ENCODE assay signal across 8 cellular contexts in genomic region chr3:152271465-152272035, GRCh38. TPM values are rescaled to one million over a fixed set of nuclear protein-coding genes. Genes with fewer than 3 reads are reported as not detected.
DNase-seq lines count a peak whose midpoint lies in the region; ATAC-seq, FAIRE-seq and TF ChIP-seq lines count a peak whose summit lies in the region.
"Had no signal": no experiment of that assay in that cellular context is flagged by ENCODE, and none has a peak within 500 bp of the region (broad histone marks: within the 10 kb centered on the region; RNA-seq: fewer than 3 reads in every experiment).

No MANE protein-coding gene starts in this region.

- H3F3A ChIP-seq in GM23338 (replicated peaks; ENCODE audit: low read depth): no peaks in the 10 kb centered on the region

- no peak overlapping the region; the same call in 1 of the 2 replicates for H3K27ac Mint-ChIP-seq in GM23338
- peak overlapping the region; percentile 75 for H3K27ac Mint-ChIP-seq in stimulated activated naive B cell treated with anti-CD40 and anti-IgM and Interleukin-4, amounts not matched to agents 10 μg/mL and 1 μg/mL and 100 μg/mL, for 72 hours

- peaks cover 37% of the 10 kb centered on the region for H3K4me1 Mint-ChIP-seq in GM23338
- H3K4me1 Mint-ChIP-seq in stimulated activated naive B cell treated with anti-CD40 and anti-IgM and Interleukin-4, amounts not matched to agents 10 μg/mL and 1 μg/mL and 100 μg/mL, for 72 hours: peaks cover 27 to 53% of the 10 kb centered on the region in 2 donors

- peak overlapping the region; percentile 92; the same call in 1 of the 2 replicates for H3K4me3 ChIP-seq in GM23338
- peak overlapping the region; percentile 59 to 88 for H3K4me3 ChIP-seq in gastroesophageal sphincter

- FAIRE-seq in GM12891 (lab: Jason Lieb, UNC): no peak

- 14 to 32% methylated on average over 3 of the region's 3 CpGs for WGBS in gastroesophageal sphincter (ENCODE audit: low coverage in 1 of 2), 2 donors

- no peaks in the 10 kb centered on the region; the same call in 1 of the 2 replicates for H4K20me1 ChIP-seq in GM23338 (replicated peaks; ENCODE audit: insufficient read depth)

- H3K27me3 ChIP-seq in GM23338 (ENCODE audit: insufficient read depth) (peaks cover 17% of the 10 kb centered on the region), gastroesophageal sphincter (no peaks in the 10 kb centered on the region)

- TF ChIP-seq CTCF in GM23338 (conservative IDR thresholded peaks at IDR 0.05; ENCODE audit: low read depth in 2 of 2): no peak
- TF ChIP-seq CTCF in VCaP (conservative IDR thresholded peaks at IDR 0.05): no peak
- TF ChIP-seq CTCF in gastroesophageal sphincter (IDR thresholded peaks at IDR 0.05): no peak

- no peak for TF ChIP-seq EP300 in gastroesophageal sphincter (IDR thresholded peaks at IDR 0.05)

- TF ChIP-seq POLR2A in gastroesophageal sphincter (IDR thresholded peaks at IDR 0.05) (no peak), GM12891 (IDR thresholded peaks at IDR 0.05; ENCODE audit: low read depth, low read length) (no peak)

- peaks cover 72% of the 10 kb centered on the region for H3K79me2 ChIP-seq in GM23338 (replicated peaks; ENCODE audit: insufficient read depth)

- no peak for ATAC-seq in GM23338
- ATAC-seq in gastroesophageal sphincter: no peak
- no peak for ATAC-seq in stimulated activated naive B cell treated with anti-CD40 and anti-IgM and Interleukin-4, amounts not matched to agents 10 μg/mL and 1 μg/mL and 100 μg/mL, for 72 hours (replicated peaks)
- ATAC-seq in HG02610 (IDR thresholded peaks at IDR 0.05; ENCODE audit: unreplicated experiment): no peak
- ATAC-seq in HG03095 (IDR thresholded peaks at IDR 0.05; ENCODE audit: unreplicated experiment): no peak

- no peak for DNase-seq in GM23338 (ENCODE audit: low spot score)
- DNase-seq in stimulated activated naive B cell treated with anti-CD40 and anti-IgM and Interleukin-4, amounts not matched to agents 10 μg/mL and 1 μg/mL and 100 μg/mL, for 72 hours: no peak
- no peak for DNase-seq in GM12891 (ENCODE audit: insufficient read length, low spot score)
- DNase-seq: NCI-H226 had no signal

- no peaks in the 10 kb centered on the region for H3K36me3 Mint-ChIP-seq in GM23338 (ENCODE audit: low read depth)
- peaks cover 40 to 53% of the 10 kb centered on the region in 2 donors for H3K36me3 Mint-ChIP-seq in stimulated activated naive B cell treated with anti-CD40 and anti-IgM and Interleukin-4, amounts not matched to agents 10 μg/mL and 1 μg/mL and 100 μg/mL, for 72 hours

- H2AFZ ChIP-seq in GM23338: no peak overlapping the region

- H3K4me1 ChIP-seq in GM23338 (ENCODE audit: insufficient read depth): peaks cover 31% of the 10 kb centered on the region
- peaks cover 12 to 66% (median 19%) of the 10 kb centered on the region in 3 donors for H3K4me1 ChIP-seq in gastroesophageal sphincter

- no peaks in the 10 kb centered on the region for H3K9me3 Mint-ChIP-seq in GM23338
- no peaks in the 10 kb centered on the region for H3K9me3 Mint-ChIP-seq in stimulated activated naive B cell treated with anti-CD40 and anti-IgM and Interleukin-4, amounts not matched to agents 10 μg/mL and 1 μg/mL and 100 μg/mL, for 72 hours

- no peaks in the 10 kb centered on the region for H3K9me2 ChIP-seq in GM23338 (ENCODE audit: insufficient read depth)

- peak overlapping the region; percentile 0; the same call in 1 of the 3 replicates for H3K4me3 Mint-ChIP-seq in GM23338
- H3K4me3 Mint-ChIP-seq in stimulated activated naive B cell treated with anti-CD40 and anti-IgM and Interleukin-4, amounts not matched to agents 10 μg/mL and 1 μg/mL and 100 μg/mL, for 72 hours: peak overlapping the region; percentile 86 to 92

- H3K27me3 Mint-ChIP-seq in GM23338 (ENCODE audit: insufficient read depth, low read depth, poor library complexity): peaks cover 13% of the 10 kb centered on the region
- no peaks in the 10 kb centered on the region for H3K27me3 Mint-ChIP-seq in stimulated activated naive B cell treated with anti-CD40 and anti-IgM and Interleukin-4, amounts not matched to agents 10 μg/mL and 1 μg/mL and 100 μg/mL, for 72 hours

- peak overlapping the region; percentile 96; the same call in 1 of the 2 replicates for H3K4me2 ChIP-seq in GM23338

- H3K36me3 ChIP-seq in GM23338 (ENCODE audit: insufficient read depth) (no peaks in the 10 kb centered on the region), gastroesophageal sphincter (no peaks in the 10 kb centered on the region)

- H3K27ac ChIP-seq in GM23338 (ENCODE audit: low read depth) (no peak overlapping the region), VCaP (peak overlapping the region; percentile 97), gastroesophageal sphincter (peak overlapping the region; percentile 91 to 99 (median 98))

- H3K9me3 ChIP-seq in gastroesophageal sphincter: no peaks in the 10 kb centered on the region

TF ChIP-seq in GM23338, 12 proteins besides CTCF, POLR2A, EP300 and RAD21 (continues in another document):
- TF ChIP-seq POLR2AphosphoS5 (IDR thresholded peaks at IDR 0.05; ENCODE audit: low read depth): no peak
- TF ChIP-seq JUNB (IDR thresholded peaks at IDR 0.05; ENCODE audit: unreplicated experiment): no peak
- no peak for TF ChIP-seq NANOG (IDR thresholded peaks at IDR 0.05; ENCODE audit: borderline replicate concordance)
- TF ChIP-seq CREB1 (CRISPR knock-in tag; IDR thresholded peaks at IDR 0.05; ENCODE audit: low read depth): no peak
- no peak for TF ChIP-seq REST (IDR thresholded peaks at IDR 0.05; ENCODE audit: unreplicated experiment)
- no peak for TF ChIP-seq EZH2 (IDR thresholded peaks at IDR 0.05; ENCODE audit: low read depth, unreplicated experiment)
- TF ChIP-seq ZNF114 (CRISPR knock-in tag; IDR thresholded peaks at IDR 0.05): no peak

TF ChIP-seq in GM12891, 5 proteins besides CTCF, POLR2A, EP300 and RAD21:
- no peak for TF ChIP-seq SPI1 (IDR thresholded peaks at IDR 0.05; ENCODE audit: low read depth, low read length)
- no peak for TF ChIP-seq TAF1 (IDR thresholded peaks at IDR 0.05; ENCODE audit: low read depth, low read length)
- TF ChIP-seq PAX5 (IDR thresholded peaks at IDR 0.05; ENCODE audit: insufficient read depth, low read length, severe bottlenecking): no peak

RNA-seq across cellular contexts. Expression of gene MBNL1, which starts 2.8 kb away (rescaled TPM):
- 15.7 and 23.2 TPM in 2 replicates for total RNA-seq in GM23338 (2014; rRNA removed; shearing (Covaris generic))
- polyA plus RNA-seq in GM23338 (2016; fragmentation: Nextera tagmentation; extraction: Ambion mirVana): 8.4 and 9.4 TPM in 2 replicates
- total RNA-seq in gastroesophageal sphincter: 100 to 1,000 TPM; 623 to 745 (median 684) TPM
- polyA plus RNA-seq in GM12891 (2012; ENCODE audit: low read depth, missing spikeins): 103 TPM

Comparison
In these comparisons a context has a peak if more than half of its experiments do, and no peak if none do; other contexts are left out.
1. RNA of gene MBNL1, which starts 2.8 kb away (total RNA-seq): 623 to 745 TPM in gastroesophageal sphincter; 15.7 to 23.2 TPM in GM23338; every median in the first group is over 10 times any median in the second.